In the genomic region with DNA sequence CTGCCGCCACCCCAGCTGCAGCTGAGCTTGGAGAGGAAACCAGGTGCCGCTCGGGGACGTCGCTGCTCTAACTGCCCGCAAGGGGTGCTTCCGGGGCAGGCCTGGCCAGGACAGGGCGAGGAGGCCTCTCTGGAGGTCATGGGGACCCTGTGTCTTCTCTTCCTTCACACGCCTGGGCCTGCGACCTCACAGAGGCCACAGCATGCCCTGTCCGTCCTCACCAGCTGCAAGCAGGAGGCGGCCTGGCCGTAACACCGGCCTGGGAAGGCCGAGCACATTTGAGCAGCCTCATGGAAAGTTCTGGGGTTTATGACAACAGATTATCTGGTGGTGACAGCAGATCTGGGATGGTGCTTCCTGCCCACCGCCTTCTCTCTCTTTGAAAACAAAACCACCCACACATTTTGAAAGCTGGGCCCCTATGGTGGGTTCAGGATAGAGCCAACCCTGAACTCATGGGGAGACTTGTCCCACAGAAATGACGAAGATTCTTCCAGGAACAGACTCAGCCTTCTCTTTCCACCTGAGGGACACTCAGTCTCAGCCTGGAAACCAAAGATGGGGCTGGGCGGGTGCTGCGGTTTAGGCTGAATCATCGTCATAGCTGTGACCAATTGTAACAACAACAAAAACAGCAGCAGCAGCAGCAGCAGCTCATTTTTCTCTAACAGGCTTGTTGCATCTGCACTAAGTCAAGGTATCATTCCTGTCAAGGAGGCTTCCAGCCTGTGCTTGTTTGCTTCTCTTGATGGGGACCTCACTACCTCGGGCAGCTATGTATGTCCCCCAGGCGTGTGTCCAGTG, we compare ENCODE assay signal across 9 cellular contexts.
DNase-seq lines count a peak whose midpoint lies in the region; ATAC-seq and TF ChIP-seq lines count a peak whose summit lies in the region.
"Had no signal": no experiment of that assay in that cellular context is flagged by ENCODE, and none has a peak within 500 bp of the region (broad histone marks: within the 10 kb centered on the region; RNA-seq: fewer than 3 reads in every experiment).

No MANE protein-coding gene starts in this region.

- H3K27ac ChIP-seq in BLaER1 (peak overlapping the region; percentile 93), Peyer's patch (peak overlapping the region; percentile 11 to 72 (median 30))

- H3K36me3 Mint-ChIP-seq in activated T-helper 2 cell treated with anti-CD3 and anti-CD28 coated beads, Interferon-gamma antibody, Interleukin-2, Interleukin-4, amounts not matched to agents 10 μg/mL and 5 μg/mL and 100 μg/mL, durations not matched to agents 14 hours and 24 hours and 36 hours (ENCODE audit: low read depth), result peaks cover 3% of the 10 kb centered on the region

- peak overlapping the region; percentile 95 for H3K4me2 ChIP-seq in BLaER1

- no peak for TF ChIP-seq CTCF in Peyer's patch (IDR thresholded peaks at IDR 0.05)

- H3K4me3 Mint-ChIP-seq in activated T-helper 2 cell treated with anti-CD3 and anti-CD28 coated beads, Interferon-gamma antibody, Interleukin-2, Interleukin-4, amounts not matched to agents 10 μg/mL and 5 μg/mL and 100 μg/mL, durations not matched to agents 14 hours and 24 hours and 36 hours (ENCODE audit: low read depth), result peak overlapping the region; percentile 15

- H3K9me3 ChIP-seq in BLaER1, result no peaks in the 10 kb centered on the region
- peaks cover 0 to 1% (median 0%) of the 10 kb centered on the region in 4 donors for H3K9me3 ChIP-seq in Peyer's patch

- no peak for TF ChIP-seq POLR2A in Peyer's patch (IDR thresholded peaks at IDR 0.05)

- H3K27me3 Mint-ChIP-seq in activated T-helper 2 cell treated with anti-CD3 and anti-CD28 coated beads, Interferon-gamma antibody, Interleukin-2, Interleukin-4, amounts not matched to agents 10 μg/mL and 5 μg/mL and 100 μg/mL, durations not matched to agents 14 hours and 24 hours and 36 hours (ENCODE audit: low read depth), result peaks cover 5% of the 10 kb centered on the region

- DNase-seq in Peyer's patch, result peak in 1 of 3 donors; percentile 72
- peak; percentile 72 for DNase-seq in activated T-helper 2 cell treated with anti-CD3 and anti-CD28 coated beads, Interferon-gamma antibody, Interleukin-2, Interleukin-4, amounts not matched to agents 10 μg/mL and 5 μg/mL and 100 μg/mL, durations not matched to agents 14 hours and 24 hours and 36 hours (ENCODE audit: low spot score)
- peak; percentile 24 for DNase-seq in left kidney (ENCODE audit: low read depth, low spot score)
- DNase-seq in middle frontal gyrus (ENCODE audit: extremely low spot score, low spot score), result no peak
- DNase-seq in left lobe of liver (ENCODE audit: low spot score), result no peak
- DNase-seq: MM.1S had no signal

- no peaks in the 10 kb centered on the region for H4K20me1 ChIP-seq in BLaER1

- peaks cover 15% of the 10 kb centered on the region for H3K4me1 Mint-ChIP-seq in activated T-helper 2 cell treated with anti-CD3 and anti-CD28 coated beads, Interferon-gamma antibody, Interleukin-2, Interleukin-4, amounts not matched to agents 10 μg/mL and 5 μg/mL and 100 μg/mL, durations not matched to agents 14 hours and 24 hours and 36 hours (ENCODE audit: low read depth)

- H3K27me3 ChIP-seq in BLaER1 (no peaks in the 10 kb centered on the region), Peyer's patch (no peaks in the 10 kb centered on the region)

- H3K36me3 ChIP-seq in BLaER1, result no peaks in the 10 kb centered on the region
- H3K36me3 ChIP-seq in Peyer's patch, result no peaks in the 10 kb centered on the region

- peak overlapping the region; percentile 96 for H3K27ac Mint-ChIP-seq in activated T-helper 2 cell treated with anti-CD3 and anti-CD28 coated beads, Interferon-gamma antibody, Interleukin-2, Interleukin-4, amounts not matched to agents 10 μg/mL and 5 μg/mL and 100 μg/mL, durations not matched to agents 14 hours and 24 hours and 36 hours

- ATAC-seq in HG02852 (IDR thresholded peaks at IDR 0.05; ENCODE audit: unreplicated experiment) (no peak), left lobe of liver (no peak), GM18520 (IDR thresholded peaks at IDR 0.05; ENCODE audit: unreplicated experiment) (no peak)

- H3K9ac ChIP-seq in BLaER1, result peak overlapping the region; percentile 80

- H3K4me1 ChIP-seq in BLaER1 (peaks cover 95% of the 10 kb centered on the region), Peyer's patch (no peaks in the 10 kb centered on the region)

- intact Hi-C loops in activated T-helper 2 cell treated with anti-CD3 and anti-CD28 coated beads, Interferon-gamma antibody, Interleukin-2, Interleukin-4, amounts not matched to agents 10 μg/mL and 5 μg/mL and 100 μg/mL, durations not matched to agents 14 hours and 24 hours and 36 hours (cut with micrococcal nuclease), result loop anchor here (1.0 to 10.0 kb wide), 4 partner anchors 59 to 405 kb away; a partner anchor contains a TSS

- H3K9me3 Mint-ChIP-seq in activated T-helper 2 cell treated with anti-CD3 and anti-CD28 coated beads, Interferon-gamma antibody, Interleukin-2, Interleukin-4, amounts not matched to agents 10 μg/mL and 5 μg/mL and 100 μg/mL, durations not matched to agents 14 hours and 24 hours and 36 hours, result peaks cover 5% of the 10 kb centered on the region

- H3K4me3 ChIP-seq in BLaER1, result peak overlapping the region; percentile 47
- H3K4me3 ChIP-seq in Peyer's patch, result no peak overlapping the region

Comparison
In these comparisons a context has a peak if more than half of its experiments do, and no peak if none do; other contexts are left out.
1. DNase-seq: peak in activated T-helper 2 cell treated with anti-CD3 and anti-CD28 coated beads, Interferon-gamma antibody, Interleukin-2, Interleukin-4, amounts not matched to agents 10 μg/mL and 5 μg/mL and 100 μg/mL, durations not matched to agents 14 hours and 24 hours and 36 hours (single experiment) and left kidney (single experiment); none in middle frontal gyrus (single experiment) and left lobe of liver (single experiment).